Comparison of ENCODE assay signal across 8 cellular contexts in the genomic region with DNA sequence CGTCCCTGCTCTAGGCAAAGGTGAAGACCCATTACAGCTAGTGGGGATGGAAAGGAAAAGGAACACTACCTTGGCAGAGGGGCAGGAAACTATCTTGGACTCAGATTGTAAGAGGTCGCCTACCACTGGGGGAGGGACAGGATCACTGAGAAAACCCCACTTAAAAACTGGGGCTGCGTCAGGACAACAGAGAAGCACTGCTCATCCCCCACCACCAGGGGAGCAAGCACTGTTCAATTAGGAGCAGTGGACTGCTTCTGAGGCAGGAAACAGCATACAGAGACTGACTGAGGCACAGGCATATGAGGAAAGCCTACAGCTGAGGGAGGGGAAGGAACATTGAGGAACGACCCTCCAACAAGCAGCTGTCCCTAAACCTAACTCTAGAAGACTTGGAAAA. TPM values are rescaled to one million over a fixed set of nuclear protein-coding genes. Genes with fewer than 3 reads are reported as not detected.
A peak's percentile ranks its signal among the peaks of the same experiment; 100 is the strongest.
DNase-seq lines count a peak whose midpoint lies in the region; ATAC-seq, FAIRE-seq and TF ChIP-seq lines count a peak whose summit lies in the region.

No MANE protein-coding gene starts in this region.

- CTCF ChIA-PET in GM10248 (lab: Yijun Ruan, JAX), result interaction anchor here (0.7 to 4.2 kb wide), 8 partner anchors 11 to 77 kb away, joined by 3 to 18 read pairs (median 4); no protein-coding TSS in a partner anchor
- CTCF ChIA-PET in K562 (lab: Yijun Ruan, JAX; ENCODE audit: low intra/inter-chr PET ratio), result interaction anchor here (0.6 kb wide), 1 partner anchor 1201 kb away, joined by 3 read pairs; no protein-coding TSS in a partner anchor

- no peaks in the 10 kb centered on the region for H3K27me3 ChIP-seq in K562 (ENCODE audit: control insufficient read depth in 2 of 2, insufficient read depth in 2 of 2, low read length in 2 of 2)

- no peaks in the 10 kb centered on the region for H3K79me2 ChIP-seq in K562 (ENCODE audit: control insufficient read depth, insufficient read depth, low read length)

- H3K9me1 ChIP-seq in K562 (ENCODE audit: control insufficient read depth, insufficient read depth, low read length), result no peaks in the 10 kb centered on the region

- no peaks in the 10 kb centered on the region; the same call in 2 of the 3 replicates for H3K36me3 ChIP-seq in K562 (ENCODE audit: control insufficient read depth, insufficient read depth, low read length)

- H4K20me1 ChIP-seq in K562 (replicated peaks; ENCODE audit: control insufficient read depth, insufficient read depth, low read length), result no peaks in the 10 kb centered on the region

- peak; percentile 83 for ATAC-seq in GM19452 (IDR thresholded peaks at IDR 0.05; ENCODE audit: unreplicated experiment)
- peak; percentile 71 for ATAC-seq in HG03457 (IDR thresholded peaks at IDR 0.05; ENCODE audit: unreplicated experiment)
- peak; percentile 94 for ATAC-seq in K562

- no peaks in the 10 kb centered on the region for H3K9me3 ChIP-seq in K562 (replicated peaks; ENCODE audit: control insufficient read depth, insufficient read depth, low read depth, low read length)

- no peak overlapping the region for H2AFZ ChIP-seq in K562 (ENCODE audit: low read depth, low read length)

- TF ChIP-seq CTCF in GM10248 (IDR thresholded peaks at IDR 0.05; ENCODE audit: control extremely low read depth, extremely low read depth, low read depth, missing control alignments) (peak; percentile 65), K562 (IDR thresholded peaks at IDR 0.05 in 2 of 3, conservative IDR thresholded peaks at IDR 0.05 in 1 of 3; ENCODE audit: insufficient read depth in 2 of 3, low read depth in 1 of 3, low read length in 3 of 3) (peak; percentile 44 to 58 (median 49))

- TF ChIP-seq POLR2A in K562 (conservative IDR thresholded peaks at IDR 0.05), result no peak

- FAIRE-seq in K562 (lab: Jason Lieb, UNC), result peak; percentile 78

- BruUV-seq in K562 (replicated peaks; lab: Mats Ljungman, UMichigan), result no TSS peak

- H3K27ac ChIP-seq in K562 (ENCODE audit: extremely low read depth, low read depth, low read length), result no peak overlapping the region

- no peak overlapping the region for H3K9ac ChIP-seq in K562 (ENCODE audit: insufficient read depth in 1 of 2, low read depth in 2 of 2, low read length in 2 of 2)

- 45% methylated on average over 4 of the region's 4 CpGs for WGBS in K562 (ENCODE audit: insufficient coverage, low coverage, missing lambda C conversion rate)

- DNase-seq in GM10248 (ENCODE audit: extremely low spot score) (peak; percentile 71), K562 (ENCODE audit: extremely low read depth in 1 of 4, low spot score in 3 of 4) (peak; percentile 34 to 53 (median 44)), NCI-H2029 (lab: John Stamatoyannopoulos, UW) (no peak), NCI-H748 (lab: John Stamatoyannopoulos, UW; ENCODE audit: unreplicated experiment) (no peak), epidermal melanocyte (ENCODE audit: insufficient read length, low spot score) (no peak)
- DNase-seq in stimulated activated CD4-positive, alpha-beta T cell treated with anti-CD3 and anti-CD28 coated beads, Interleukin-1b, Interleukin-23, amount 100 ng/mL, for 48 hours, result peak; percentile 6

- H3K4me1 ChIP-seq in K562 (replicated peaks in 1 of 2; ENCODE audit: control insufficient read depth in 2 of 2, insufficient read depth in 2 of 2, low read length in 2 of 2), result no peaks in the 10 kb centered on the region; a peak in 1 of 5 replicates

- no peak for TF ChIP-seq RAD21 in K562 (CRISPR knock-in tag; conservative IDR thresholded peaks at IDR 0.05 in 1 of 2, IDR thresholded peaks at IDR 0.05 in 1 of 2)

- in situ Hi-C loops in K562 (cut with MboI), result no loop called here

- intact Hi-C loops in K562 (cut with micrococcal nuclease), result no loop called here

- no peak overlapping the region for H3K4me2 ChIP-seq in K562 (ENCODE audit: insufficient read depth, low read length)

- H3K4me3 ChIP-seq in K562, result no peak overlapping the region

- TF ChIP-seq EP300 in K562 (IDR thresholded peaks at IDR 0.05; ENCODE audit: low read length), result no peak

- POLR2A ChIA-PET in GM10248 (lab: Yijun Ruan, JAX) (no interaction called here), K562 (lab: Yijun Ruan, JAX) (interaction anchor here (0.6 to 1.1 kb wide), 3 partner anchors 9 to 77 kb away, joined by 3 to 4 read pairs (median 3); no protein-coding TSS in a partner anchor)

TF ChIP-seq in K562, 482 proteins besides CTCF, POLR2A, EP300 and RAD21:
- TF ChIP-seq CBX8 (IDR thresholded peaks at IDR 0.05; ENCODE audit: borderline replicate concordance, extremely low read depth, low read depth, low read length, poor library complexity, severe bottlenecking) (no peak), GATAD2A (IDR thresholded peaks at IDR 0.05) (no peak), TRIM28 (IDR thresholded peaks at IDR 0.05) (no peak), SIX5 (IDR thresholded peaks at IDR 0.05; ENCODE audit: borderline replicate concordance in 1 of 2, insufficient read depth in 1 of 2, low read depth in 1 of 2, low read length in 2 of 2) (no peak), TEAD2 (tag; IDR thresholded peaks at IDR 0.05) (no peak), BRCA1 (IDR thresholded peaks at IDR 0.05) (no peak), BRCA1 (CRISPR knock-in tag; IDR thresholded peaks at IDR 0.05) (no peak)
TF ChIP-seq in K562: peak in this region for 0.

RNA-seq across cellular contexts. Expression of a gene that starts 20.8 kb away (rescaled TPM):
- 37.3 and 58.2 TPM in 2 replicates for total RNA-seq in K562 (2011; cell fraction: chromatin; rRNA removed; ENCODE audit: low replicate concordance)
- 27.2 and 29.3 TPM in 2 replicates for total RNA-seq in K562 (2011; cell fraction: nucleolus; rRNA removed)
- total RNA-seq in K562 (2011; cell fraction: nucleoplasm; rRNA removed), result 30.0 and 42.1 TPM in 2 replicates
- total RNA-seq in K562 (2014; rRNA removed) (98.3 and 110 TPM in 2 replicates), K562 (2014; rRNA removed; fragmentation: Illumina TruSeq; extraction: Trizol) (130 and 140 TPM in 2 replicates), K562 (2015; rRNA removed; fragmentation: Illumina TruSeq; extraction: Trizol) (113 and 125 TPM in 2 replicates), K562 (2021) (111 and 112 TPM in 2 replicates)
- polyA plus RNA-seq in K562 (2011; rRNA removed) (95.1 and 105 TPM in 2 replicates), K562 (2014; fragmentation: Illumina TruSeq; extraction: Trizol) (129 and 152 TPM in 2 replicates), K562 (2014; fragmentation: Nextera tagmentation; extraction: Ambion mirVana) (10 to 100 TPM; 41.7 to 47.6 TPM), K562 (2014; rRNA removed) (83.9 and 85.9 TPM in 2 replicates)
- 43.0 and 56.9 TPM in 2 replicates for polyA plus RNA-seq in K562 (2011; cell fraction: cytosol; rRNA removed)
- 24.3 and 31.4 TPM in 2 replicates for polyA plus RNA-seq in K562 (2011; cell fraction: nucleus; rRNA removed)
- polyA plus RNA-seq in K562 (2012), result 51.6 and 79.9 TPM in 2 replicates
- polyA minus RNA-seq in K562 (2011; rRNA and poly(A)+ RNA removed), result 134 and 147 TPM in 2 replicates
- polyA minus RNA-seq in K562 (2011; cell fraction: cytosol; rRNA and poly(A)+ RNA removed), result 72.1 and 96.2 TPM in 2 replicates
- 22.3 and 35.3 TPM in 2 replicates for polyA minus RNA-seq in K562 (2011; cell fraction: nucleus; rRNA and poly(A)+ RNA removed)

Comparison
In these comparisons a context has a peak if more than half of its experiments do, and no peak if none do; other contexts are left out.
1. DNase-seq: peak in GM10248 (single experiment), K562 (4 of 4) and stimulated activated CD4-positive, alpha-beta T cell treated with anti-CD3 and anti-CD28 coated beads, Interleukin-1b, Interleukin-23, amount 100 ng/mL, for 48 hours (single experiment); none in NCI-H2029 (single experiment), NCI-H748 (single experiment) and epidermal melanocyte (single experiment).
2. Peak in every context shown above with its lines, with median percentiles within 50 percentile points of each other: ATAC-seq.